In genomic region chr6:25682324-25682723, GRCh38 we compare ENCODE assay signal across 32 cellular contexts. TPM values are rescaled to one million over a fixed set of nuclear protein-coding genes. Genes with fewer than 3 reads are reported as not detected.
"Had no signal": no experiment of that assay in that cellular context is flagged by ENCODE, and none has a peak within 500 bp of the region (broad histone marks: within the 10 kb centered on the region; RNA-seq: fewer than 3 reads in every experiment).

No MANE protein-coding gene starts in this region.

- H3K27me3 Mint-ChIP-seq: dendritic cell treated with granulocyte-macrophage colony-stimulating factor and Interleukin-4, amounts not matched to agents 40 ng/mL and 50 ng/mL, for 4 days had no signal

- H3K4me1 Mint-ChIP-seq: activated CD4-positive, alpha-beta T cell treated with anti-CD3 and anti-CD28 coated beads for 36 hours; activated naive CD4-positive, alpha-beta T cell treated with anti-CD3 and anti-CD28 coated beads, Interleukin-2, amount 10 ng/mL, durations not matched to agents 7 days and 5 days; activated naive CD8-positive, alpha-beta T cell treated with anti-CD3 and anti-CD28 coated beads for 36 hours had no signal

- H3K27ac ChIP-seq: SK-N-MC had no signal

- H3K9me3 ChIP-seq: MG63 had no signal

- H3K9me3 Mint-ChIP-seq: activated CD8-positive, alpha-beta T cell treated with anti-CD3 and anti-CD28 coated beads for 36 hours; activated naive CD4-positive, alpha-beta T cell treated with anti-CD3 and anti-CD28 coated beads, Interleukin-2, amount 10 ng/mL, durations not matched to agents 7 days and 5 days; activated naive CD8-positive, alpha-beta T cell treated with anti-CD3 and anti-CD28 coated beads for 36 hours; activated T-helper 2 cell treated with anti-CD3 and anti-CD28 coated beads, Interferon-gamma antibody, Interleukin-2, Interleukin-4, amounts not matched to agents 10 μg/mL and 5 μg/mL and 100 μg/mL, durations not matched to agents 14 hours and 24 hours and 36 hours; dendritic cell treated with granulocyte-macrophage colony-stimulating factor and Interleukin-4, amounts not matched to agents 40 ng/mL and 50 ng/mL, for 4 days had no signal

- DNase-seq: activated CD4-positive, alpha-beta T cell treated with anti-CD3 and anti-CD28 coated beads for 36 hours; activated CD8-positive, alpha-beta memory T cell treated with anti-CD3 and anti-CD28 coated beads, Interleukin-2, amount 50 U/mL, for 4 hours; activated CD8-positive, alpha-beta T cell treated with anti-CD3 and anti-CD28 coated beads for 36 hours; activated gamma-delta T cell treated with Interleukin-2 at 50 U/mL for 16 hours; activated naive CD4-positive, alpha-beta T cell treated with anti-CD3 and anti-CD28 coated beads, Interleukin-2, amount 10 ng/mL, durations not matched to agents 7 days and 5 days; activated naive CD8-positive, alpha-beta T cell treated with anti-CD3 and anti-CD28 coated beads for 36 hours; activated T-cell treated with anti-CD3 and anti-CD28 coated beads, Interleukin-2, amount 50 U/mL, for 72 hours; anterior cingulate cortex; cerebellar nuclear complex; MG63; NCI-H1092 treated with DMSO at 0.1 percent for 48 hours; NCI-H1417 treated with DMSO at 0.1 percent for 48 hours; NCI-H1694; NCI-H2029; NCI-H2107; NCI-H2171 treated with DMSO at 0.1 percent for 48 hours; NCI-H226; NCI-H526 treated with DMSO at 0.1 percent for 48 hours; NK-92 treated with Interleukin-12 subunit alpha and Interleukin-12 subunit beta, amount 100 ng/mL, for 24 hours; RPMI8226; T-helper 1 cell; WERI-Rb-1 had no signal

- ATAC-seq: activated CD4-positive, alpha-beta T cell treated with anti-CD3 and anti-CD28 coated beads for 36 hours; activated CD8-positive, alpha-beta T cell treated with anti-CD3 and anti-CD28 coated beads for 36 hours; activated T-cell treated with anti-CD3 and anti-CD28 coated beads, Interleukin-2, amount 50 U/mL, for 72 hours; Panc1; Right ventricle myocardium inferior had no signal

- FAIRE-seq: colon had no signal

- H3K27ac Mint-ChIP-seq: activated CD4-positive, alpha-beta T cell treated with anti-CD3 and anti-CD28 coated beads for 36 hours; activated CD8-positive, alpha-beta T cell treated with anti-CD3 and anti-CD28 coated beads for 36 hours; activated naive CD4-positive, alpha-beta T cell treated with anti-CD3 and anti-CD28 coated beads, Interleukin-2, amount 10 ng/mL, durations not matched to agents 7 days and 5 days; activated naive CD8-positive, alpha-beta T cell treated with anti-CD3 and anti-CD28 coated beads for 36 hours; activated T-cell treated with anti-CD3 and anti-CD28 coated beads, Interleukin-2, amount 50 U/mL, for 72 hours; activated T-helper 2 cell treated with anti-CD3 and anti-CD28 coated beads, Interferon-gamma antibody, Interleukin-2, Interleukin-4, amounts not matched to agents 10 μg/mL and 5 μg/mL and 100 μg/mL, durations not matched to agents 14 hours and 24 hours and 36 hours; dendritic cell treated with granulocyte-macrophage colony-stimulating factor and Interleukin-4, amounts not matched to agents 40 ng/mL and 50 ng/mL, for 4 days had no signal

- H3K36me3 ChIP-seq: MG63, WERI-Rb-1 had no signal

- H3K4me3 ChIP-seq: MG63, SK-N-MC had no signal

- H3K27me3 ChIP-seq: MG63 had no signal

- H3K36me3 Mint-ChIP-seq: activated naive CD4-positive, alpha-beta T cell treated with anti-CD3 and anti-CD28 coated beads, Interleukin-2, amount 10 ng/mL, durations not matched to agents 7 days and 5 days; activated naive CD8-positive, alpha-beta T cell treated with anti-CD3 and anti-CD28 coated beads for 36 hours had no signal

- H3K4me3 Mint-ChIP-seq: activated CD4-positive, alpha-beta T cell treated with anti-CD3 and anti-CD28 coated beads for 36 hours; activated CD8-positive, alpha-beta T cell treated with anti-CD3 and anti-CD28 coated beads for 36 hours; activated naive CD4-positive, alpha-beta T cell treated with anti-CD3 and anti-CD28 coated beads, Interleukin-2, amount 10 ng/mL, durations not matched to agents 7 days and 5 days; activated naive CD8-positive, alpha-beta T cell treated with anti-CD3 and anti-CD28 coated beads for 36 hours; activated T-cell treated with anti-CD3 and anti-CD28 coated beads, Interleukin-2, amount 50 U/mL, for 72 hours; dendritic cell treated with granulocyte-macrophage colony-stimulating factor and Interleukin-4, amounts not matched to agents 40 ng/mL and 50 ng/mL, for 4 days had no signal

RNA-seq across cellular contexts. Expression of gene SCGN, which starts 30.3 kb away (rescaled TPM):
- total RNA-seq: activated CD4-positive, alpha-beta T cell treated with anti-CD3 and anti-CD28 coated beads for 36 hours; activated CD8-positive, alpha-beta T cell treated with anti-CD3 and anti-CD28 coated beads for 36 hours; activated naive CD8-positive, alpha-beta T cell treated with anti-CD3 and anti-CD28 coated beads for 36 hours; activated T-cell treated with anti-CD3 and anti-CD28 coated beads, Interleukin-2, amount 50 U/mL, for 72 hours; activated T-helper 2 cell treated with anti-CD3 and anti-CD28 coated beads, Interferon-gamma antibody, Interleukin-2, Interleukin-4, amounts not matched to agents 10 μg/mL and 5 μg/mL and 100 μg/mL, durations not matched to agents 14 hours and 24 hours and 36 hours; cardiac septum; NCI-H460; OCI-LY7; T-helper 2 cell treated with Interferon-gamma antibody and Interleukin-4, amounts not matched to agents 100 ng/mL and 5 ng/mL, for 36 hours had no signal
